Comparison of ENCODE assay signal across 1 cellular context in genomic region chr14:95510804-95511203, GRCh38.
TF ChIP-seq lines count a peak whose summit lies in the region.

No MANE protein-coding gene starts in this region.

TF ChIP-seq in H1, 55 proteins besides CTCF, POLR2A, EP300 and RAD21:
- TF ChIP-seq JUN (IDR thresholded peaks at IDR 0.05; ENCODE audit: low read depth, low read length) (no peak), RFX5 (IDR thresholded peaks at IDR 0.05; ENCODE audit: borderline replicate concordance, low read depth, low read length) (no peak), NRF1 (IDR thresholded peaks at IDR 0.05; ENCODE audit: low read depth, low read length) (no peak), USF2 (IDR thresholded peaks at IDR 0.05; ENCODE audit: low read length) (no peak), RBBP5 (IDR thresholded peaks at IDR 0.05; ENCODE audit: borderline replicate concordance, low read depth, low read length) (no peak), ASH2L (IDR thresholded peaks at IDR 0.05; ENCODE audit: low read length) (no peak)
